In the genomic region with DNA sequence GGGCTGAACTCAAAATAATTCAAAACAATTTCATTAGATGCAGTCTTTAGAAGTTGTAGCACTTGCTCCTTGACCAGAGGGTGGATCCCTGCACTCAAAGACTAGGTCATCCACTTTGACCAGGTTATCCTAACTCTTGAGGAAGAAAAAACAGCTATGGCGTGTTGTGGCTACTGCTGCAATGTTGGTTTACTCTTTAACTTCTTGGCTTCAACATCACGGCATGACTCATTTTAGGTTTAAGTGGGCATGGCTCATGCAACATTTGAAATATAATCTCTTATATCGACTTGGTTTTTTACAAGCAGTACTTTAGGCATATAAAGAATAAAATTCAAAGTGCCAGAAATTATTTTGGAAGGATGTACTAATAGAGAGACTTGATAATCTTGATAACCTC, we compare ENCODE assay signal across 9 cellular contexts. TPM values are rescaled to one million over a fixed set of nuclear protein-coding genes. Genes with fewer than 3 reads are reported as not detected.
DNase-seq lines count a peak whose midpoint lies in the region; ATAC-seq and TF ChIP-seq lines count a peak whose summit lies in the region.
"Had no signal": no experiment of that assay in that cellular context is flagged by ENCODE, and none has a peak within 500 bp of the region (broad histone marks: within the 10 kb centered on the region; RNA-seq: fewer than 3 reads in every experiment).

No MANE protein-coding gene starts in this region.

- ATAC-seq in Panc1 (peak; percentile 69), HG02623 (IDR thresholded peaks at IDR 0.05; ENCODE audit: unreplicated experiment) (no peak)
- ATAC-seq: naive thymus-derived CD8-positive, alpha-beta T cell had no signal

- TF ChIP-seq CTCF in Panc1 (IDR thresholded peaks at IDR 0.05), result no peak
- no peak for TF ChIP-seq CTCF in ovary (IDR thresholded peaks at IDR 0.05)

- intact Hi-C loops in Panc1 (cut with micrococcal nuclease; ENCODE audit: unreplicated experiment) (no loop called here), ovary (cut with DNase I) (loop anchor here in 2 of 4 donors (10.0 kb wide), 1 partner anchor 67 kb away; no protein-coding TSS in a partner anchor)

- CTCF ChIA-PET in Panc1 (lab: Charles Lee), result no interaction called here

- no peaks in the 10 kb centered on the region for H3K36me3 ChIP-seq in Panc1 (ENCODE audit: control insufficient read depth, insufficient read depth, low read length)
- H3K36me3 ChIP-seq in ovary, result no peaks in the 10 kb centered on the region

- no peaks in the 10 kb centered on the region for H3K27me3 ChIP-seq in Panc1 (ENCODE audit: control insufficient read depth, insufficient read depth, low read length)
- no peaks in the 10 kb centered on the region for H3K27me3 ChIP-seq in ovary

- 7 to 22% (median 9%) methylated on average over 3 of the region's 3 CpGs for WGBS in ovary, 3 donors

- peaks cover 13% of the 10 kb centered on the region; the same call in 1 of the 2 replicates for H3K4me1 ChIP-seq in Panc1 (ENCODE audit: control insufficient read depth, insufficient read depth, low read length)
- peaks cover 2% of the 10 kb centered on the region for H3K4me1 ChIP-seq in ovary (ENCODE audit: insufficient read depth)

- POLR2A ChIA-PET in Panc1 (lab: Charles Lee), result no interaction called here

- no peaks in the 10 kb centered on the region for H3K9me3 ChIP-seq in Panc1 (ENCODE audit: control insufficient read depth, insufficient read depth, low read depth, low read length)
- H3K9me3 ChIP-seq in ovary, result no peaks in the 10 kb centered on the region

- TF ChIP-seq EP300 in ovary (IDR thresholded peaks at IDR 0.05), result no peak

- H3K27ac ChIP-seq in Panc1 (ENCODE audit: low read length) (no peak overlapping the region), ovary (no peak overlapping the region)

- in situ Hi-C loops in Panc1 (cut with HindIII; ENCODE audit: low pct_unique_long_range_greater_than_20kb, low sequenced_read_pairs), result no loop called here

- BruUV-seq in Panc1 (replicated peaks; lab: Mats Ljungman, UMichigan), result no TSS peak

- no peak for TF ChIP-seq POLR2A in ovary (IDR thresholded peaks at IDR 0.05)

- H3K4me3 ChIP-seq in Panc1 (ENCODE audit: low read depth in 2 of 2, low read length in 2 of 2), result no peak overlapping the region
- H3K4me3 ChIP-seq in skeletal muscle cell (ENCODE audit: low read depth, low read length), result no peak overlapping the region
- no peak overlapping the region for H3K4me3 ChIP-seq in ovary

- peak; percentile 93 for DNase-seq in H4 (ENCODE audit: low spot score)
- DNase-seq in Panc1 (ENCODE audit: low read depth, low spot score), result peak; percentile 64
- DNase-seq in fibroblast of gingiva (ENCODE audit: low read depth), result peak; percentile 84
- peak; percentile 64 for DNase-seq in skeletal muscle cell (ENCODE audit: low read depth)
- no peak for DNase-seq in ovary
- DNase-seq in stimulated activated CD4-positive, alpha-beta T cell treated with anti-CD3 and anti-CD28 coated beads, Interleukin-15, amount 100 ng/mL, for 24 hours, result no peak
- DNase-seq in inferior parietal cortex (ENCODE audit: extremely low spot score), result no peak
- DNase-seq: naive thymus-derived CD8-positive, alpha-beta T cell had no signal

RNA-seq across cellular contexts. Expression of a gene that starts 35.4 kb away (rescaled TPM):
- total RNA-seq in H4 (2014; rRNA removed; shearing (Covaris generic)), result 8.4 and 8.9 TPM in 2 replicates
- total RNA-seq in Panc1 (2021; ENCODE audit: unreplicated experiment) (0.67 TPM), ovary (10 to 100 TPM; 14.6 to 25.7 (median 17.6) TPM)
- 0.96 TPM for polyA plus RNA-seq in Panc1 (2012; ENCODE audit: insufficient read length)
- polyA plus RNA-seq in ovary, result 10 to 100 TPM; 16.9 to 23.4 TPM
- total RNA-seq: naive thymus-derived CD8-positive, alpha-beta T cell had no signal
- polyA plus RNA-seq: naive thymus-derived CD8-positive, alpha-beta T cell had no signal

RNA-seq across cellular contexts. Expression of a gene that starts 41.0 kb away (rescaled TPM):
- total RNA-seq in H4 (2014; rRNA removed; shearing (Covaris generic)), result 32.8 and 34.9 TPM in 2 replicates
- total RNA-seq in Panc1 (2021; ENCODE audit: unreplicated experiment) (92.7 TPM), ovary (10 to 100 TPM; 21.8 to 54.5 (median 29.8) TPM)
- 60.3 TPM for polyA plus RNA-seq in Panc1 (2012; ENCODE audit: insufficient read length)
- polyA plus RNA-seq in ovary, result 100 to 1,000 TPM in 1 of 2 donors, 10 to 100 TPM in 1; 26.4 to 100 TPM

Comparison
In these comparisons a context has a peak if more than half of its experiments do, and no peak if none do; other contexts are left out.
1. DNase-seq: peak in H4 (single experiment), Panc1 (single experiment), fibroblast of gingiva (single experiment) and skeletal muscle cell (single experiment); none in ovary (0 of 5), stimulated activated CD4-positive, alpha-beta T cell treated with anti-CD3 and anti-CD28 coated beads, Interleukin-15, amount 100 ng/mL, for 24 hours (single experiment) and inferior parietal cortex (single experiment).